ENCODE assay signal across 1 cellular context in genomic region chr7:18526368-18526878, GRCh38.
TF ChIP-seq lines count a peak whose summit lies in the region.

No MANE protein-coding gene starts in this region.

TF ChIP-seq in GM23338, 12 proteins besides CTCF, POLR2A, EP300 and RAD21 (continued from another document):
- TF ChIP-seq, protein P1, sequence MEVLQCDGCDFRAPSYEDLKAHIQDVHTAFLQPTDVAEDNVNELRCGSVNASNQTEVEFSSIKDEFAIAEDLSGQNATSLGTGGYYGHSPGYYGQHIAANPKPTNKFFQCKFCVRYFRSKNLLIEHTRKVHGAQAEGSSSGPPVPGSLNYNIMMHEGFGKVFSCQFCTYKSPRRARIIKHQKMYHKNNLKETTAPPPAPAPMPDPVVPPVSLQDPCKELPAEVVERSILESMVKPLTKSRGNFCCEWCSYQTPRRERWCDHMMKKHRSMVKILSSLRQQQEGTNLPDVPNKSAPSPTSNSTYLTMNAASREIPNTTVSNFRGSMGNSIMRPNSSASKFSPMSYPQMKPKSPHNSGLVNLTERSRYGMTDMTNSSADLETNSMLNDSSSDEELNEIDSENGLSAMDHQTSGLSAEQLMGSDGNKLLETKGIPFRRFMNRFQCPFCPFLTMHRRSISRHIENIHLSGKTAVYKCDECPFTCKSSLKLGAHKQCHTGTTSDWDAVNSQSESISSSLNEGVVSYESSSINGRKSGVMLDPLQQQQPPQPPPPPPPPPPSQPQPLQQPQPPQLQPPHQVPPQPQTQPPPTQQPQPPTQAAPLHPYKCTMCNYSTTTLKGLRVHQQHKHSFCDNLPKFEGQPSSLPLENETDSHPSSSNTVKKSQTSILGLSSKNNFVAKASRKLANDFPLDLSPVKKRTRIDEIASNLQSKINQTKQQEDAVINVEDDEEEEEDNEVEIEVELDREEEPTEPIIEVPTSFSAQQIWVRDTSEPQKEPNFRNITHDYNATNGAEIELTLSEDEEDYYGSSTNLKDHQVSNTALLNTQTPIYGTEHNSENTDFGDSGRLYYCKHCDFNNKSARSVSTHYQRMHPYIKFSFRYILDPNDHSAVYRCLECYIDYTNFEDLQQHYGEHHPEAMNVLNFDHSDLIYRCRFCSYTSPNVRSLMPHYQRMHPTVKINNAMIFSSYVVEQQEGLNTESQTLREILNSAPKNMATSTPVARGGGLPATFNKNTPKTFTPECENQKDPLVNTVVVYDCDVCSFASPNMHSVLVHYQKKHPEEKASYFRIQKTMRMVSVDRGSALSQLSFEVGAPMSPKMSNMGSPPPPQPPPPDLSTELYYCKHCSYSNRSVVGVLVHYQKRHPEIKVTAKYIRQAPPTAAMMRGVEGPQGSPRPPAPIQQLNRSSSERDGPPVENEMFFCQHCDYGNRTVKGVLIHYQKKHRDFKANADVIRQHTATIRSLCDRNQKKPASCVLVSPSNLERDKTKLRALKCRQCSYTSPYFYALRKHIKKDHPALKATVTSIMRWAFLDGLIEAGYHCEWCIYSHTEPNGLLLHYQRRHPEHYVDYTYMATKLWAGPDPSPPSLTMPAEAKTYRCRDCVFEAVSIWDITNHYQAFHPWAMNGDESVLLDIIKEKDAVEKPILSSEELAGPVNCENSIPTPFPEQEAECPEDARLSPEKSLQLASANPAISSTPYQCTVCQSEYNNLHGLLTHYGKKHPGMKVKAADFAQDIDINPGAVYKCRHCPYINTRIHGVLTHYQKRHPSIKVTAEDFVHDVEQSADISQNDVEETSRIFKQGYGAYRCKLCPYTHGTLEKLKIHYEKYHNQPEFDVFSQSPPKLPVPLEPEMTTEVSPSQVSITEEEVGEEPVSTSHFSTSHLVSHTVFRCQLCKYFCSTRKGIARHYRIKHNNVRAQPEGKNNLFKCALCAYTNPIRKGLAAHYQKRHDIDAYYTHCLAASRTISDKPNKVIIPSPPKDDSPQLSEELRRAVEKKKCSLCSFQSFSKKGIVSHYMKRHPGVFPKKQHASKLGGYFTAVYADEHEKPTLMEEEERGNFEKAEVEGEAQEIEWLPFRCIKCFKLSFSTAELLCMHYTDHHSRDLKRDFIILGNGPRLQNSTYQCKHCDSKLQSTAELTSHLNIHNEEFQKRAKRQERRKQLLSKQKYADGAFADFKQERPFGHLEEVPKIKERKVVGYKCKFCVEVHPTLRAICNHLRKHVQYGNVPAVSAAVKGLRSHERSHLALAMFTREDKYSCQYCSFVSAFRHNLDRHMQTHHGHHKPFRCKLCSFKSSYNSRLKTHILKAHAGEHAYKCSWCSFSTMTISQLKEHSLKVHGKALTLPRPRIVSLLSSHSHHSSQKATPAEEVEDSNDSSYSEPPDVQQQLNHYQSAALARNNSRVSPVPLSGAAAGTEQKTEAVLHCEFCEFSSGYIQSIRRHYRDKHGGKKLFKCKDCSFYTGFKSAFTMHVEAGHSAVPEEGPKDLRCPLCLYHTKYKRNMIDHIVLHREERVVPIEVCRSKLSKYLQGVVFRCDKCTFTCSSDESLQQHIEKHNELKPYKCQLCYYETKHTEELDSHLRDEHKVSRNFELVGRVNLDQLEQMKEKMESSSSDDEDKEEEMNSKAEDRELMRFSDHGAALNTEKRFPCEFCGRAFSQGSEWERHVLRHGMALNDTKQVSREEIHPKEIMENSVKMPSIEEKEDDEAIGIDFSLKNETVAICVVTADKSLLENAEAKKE (CRISPR knock-in tag; IDR thresholded peaks at IDR 0.05), result no peak
- TF ChIP-seq EZH2 (IDR thresholded peaks at IDR 0.05; ENCODE audit: low read depth, unreplicated experiment), result no peak
- no peak for TF ChIP-seq CREB1 (CRISPR knock-in tag; IDR thresholded peaks at IDR 0.05; ENCODE audit: low read depth)
- TF ChIP-seq ZNF331 (CRISPR knock-in tag; IDR thresholded peaks at IDR 0.05; ENCODE audit: low read depth), result no peak
- TF ChIP-seq STAT1 (IDR thresholded peaks at IDR 0.05; ENCODE audit: unreplicated experiment), result no peak
